ENCODE assay signal across 8 cellular contexts in genomic region chr15:101501703-101502373, GRCh38. TPM values are rescaled to one million over a fixed set of nuclear protein-coding genes. Genes with fewer than 3 reads are reported as not detected.
A peak's percentile ranks its signal among the peaks of the same experiment; 100 is the strongest.
DNase-seq lines count a peak whose midpoint lies in the region; ATAC-seq and TF ChIP-seq lines count a peak whose summit lies in the region.

No MANE protein-coding gene starts in this region.

- intact Hi-C loops in Calu3 (cut with micrococcal nuclease; ENCODE audit: unreplicated experiment) (loop anchor here (2.0 kb wide), 1 partner anchor 201 kb away; no protein-coding TSS in a partner anchor), left cardiac atrium (cut with DNase I) (loop anchor here (2.0 to 10.0 kb wide), 2 partner anchors 187 to 201 kb away; no protein-coding TSS in a partner anchor)

- no peak overlapping the region for H3K27ac Mint-ChIP-seq in Calu3 (ENCODE audit: unreplicated experiment)
- H3K27ac Mint-ChIP-seq in activated T-helper 17 cell treated with anti-CD3 and anti-CD28 coated beads, Interleukin-2, amount 50 U/mL, for 72 hours: peak overlapping the region; percentile 35

- BruUV-seq in Calu3 (replicated peaks; lab: Mats Ljungman, UMichigan): no TSS peak

- DNase-seq in Calu3 (peak; percentile 68), NCI-H82 (lab: John Stamatoyannopoulos, UW) (peak; percentile 75), left cardiac atrium (peak; percentile 57), NK-92 (lab: John Stamatoyannopoulos, UW; ENCODE audit: unreplicated experiment) (no peak), COLO829 (ENCODE audit: low spot score) (no peak)
- peak; percentile 10 to 40 for DNase-seq in stimulated activated CD4-positive, alpha-beta T cell treated with anti-CD3 and anti-CD28 coated beads, Interleukin-15, amount 100 ng/mL, for 48 hours (ENCODE audit: low read depth in 2 of 2)

- CTCF ChIA-PET in Calu3 (lab: Charles Lee): interaction anchor here (0.6 to 1.5 kb wide), 7 partner anchors 37 to 213 kb away, joined by 3 to 5 read pairs (median 3); partner anchors contain the start of gene SNRPA1

- H3K27me3 Mint-ChIP-seq in Calu3 (ENCODE audit: unreplicated experiment): peaks cover 57% of the 10 kb centered on the region
- peaks cover 29% of the 10 kb centered on the region for H3K27me3 Mint-ChIP-seq in activated T-helper 17 cell treated with anti-CD3 and anti-CD28 coated beads, Interleukin-2, amount 50 U/mL, for 72 hours

- no peaks in the 10 kb centered on the region for H3K36me3 Mint-ChIP-seq in Calu3 (ENCODE audit: insufficient read depth, unreplicated experiment)
- H3K36me3 Mint-ChIP-seq in activated T-helper 17 cell treated with anti-CD3 and anti-CD28 coated beads, Interleukin-2, amount 50 U/mL, for 72 hours (ENCODE audit: low read depth): no peaks in the 10 kb centered on the region

- no peak overlapping the region for H3K4me3 Mint-ChIP-seq in Calu3 (ENCODE audit: low read depth, unreplicated experiment)
- H3K4me3 Mint-ChIP-seq in activated T-helper 17 cell treated with anti-CD3 and anti-CD28 coated beads, Interleukin-2, amount 50 U/mL, for 72 hours: peak overlapping the region; percentile 30

- TF ChIP-seq CTCF in Calu3 (IDR thresholded peaks at IDR 0.05; ENCODE audit: unreplicated experiment): peak; percentile 67

- ATAC-seq in GM21786 (IDR thresholded peaks at IDR 0.05; ENCODE audit: unreplicated experiment): peak; percentile 53
- peak; percentile 81 for ATAC-seq in activated T-helper 17 cell treated with anti-CD3 and anti-CD28 coated beads, Interleukin-2, amount 50 U/mL, for 72 hours (replicated peaks)
- peak; percentile 53 to 63 for ATAC-seq in left cardiac atrium

- no peaks in the 10 kb centered on the region for H3K9me3 Mint-ChIP-seq in Calu3 (ENCODE audit: low read depth, unreplicated experiment)
- H3K9me3 Mint-ChIP-seq in activated T-helper 17 cell treated with anti-CD3 and anti-CD28 coated beads, Interleukin-2, amount 50 U/mL, for 72 hours: no peaks in the 10 kb centered on the region

- peaks cover 3% of the 10 kb centered on the region for H3K4me1 Mint-ChIP-seq in Calu3 (ENCODE audit: low read depth, unreplicated experiment)
- peaks cover 6% of the 10 kb centered on the region for H3K4me1 Mint-ChIP-seq in activated T-helper 17 cell treated with anti-CD3 and anti-CD28 coated beads, Interleukin-2, amount 50 U/mL, for 72 hours

RNA-seq across cellular contexts. Expression of gene PCSK6, which starts 12.3 kb away (rescaled TPM):
- total RNA-seq in Calu3 (2022) (4.0 and 5.1 TPM in 2 replicates), left cardiac atrium (10 to 100 TPM; 14.5 to 20.2 TPM)
- total RNA-seq in activated T-helper 17 cell treated with anti-CD3 and anti-CD28 coated beads, Interleukin-2, amount 50 U/mL, for 72 hours: 1 to 10 TPM in 1 of 2 donors, under 1 TPM in 1; 0.56 to 1.3 TPM

Comparison
In these comparisons a context has a peak if more than half of its experiments do, and no peak if none do; other contexts are left out.
1. DNase-seq: peak in Calu3 (single experiment), NCI-H82 (single experiment), left cardiac atrium (single experiment) and stimulated activated CD4-positive, alpha-beta T cell treated with anti-CD3 and anti-CD28 coated beads, Interleukin-15, amount 100 ng/mL, for 48 hours (2 of 2); none in NK-92 (single experiment) and COLO829 (single experiment).
2. Peak in every context shown above with its lines, with median percentiles within 50 percentile points of each other: ATAC-seq.